In genomic region chr16:21263640-21264211, GRCh38 we compare ENCODE assay signal across 8 cellular contexts. TPM values are rescaled to one million over a fixed set of nuclear protein-coding genes. Genes with fewer than 3 reads are reported as not detected.
DNase-seq lines count a peak whose midpoint lies in the region; ATAC-seq and TF ChIP-seq lines count a peak whose summit lies in the region.

No MANE protein-coding gene starts in this region.

- TF ChIP-seq POLR2A in uterus (IDR thresholded peaks at IDR 0.05): no peak

- no peak overlapping the region for H3K4me3 Mint-ChIP-seq in endothelial cell (ENCODE audit: unreplicated experiment)
- no peak overlapping the region for H3K4me3 Mint-ChIP-seq in activated naive CD4-positive, alpha-beta T cell treated with anti-CD3 and anti-CD28 coated beads for 36 hours

- peak overlapping the region; percentile 59 for H3K27ac Mint-ChIP-seq in endothelial cell (ENCODE audit: unreplicated experiment)
- H3K27ac Mint-ChIP-seq in activated naive CD4-positive, alpha-beta T cell treated with anti-CD3 and anti-CD28 coated beads for 36 hours: no peak overlapping the region

- H3K4me1 ChIP-seq in uterus: no peaks in the 10 kb centered on the region

- H3K9me3 ChIP-seq in uterus: no peaks in the 10 kb centered on the region

- H3K27ac ChIP-seq in uterus: peak overlapping the region; percentile 21 to 37

- intact Hi-C loops in uterus (cut with DNase I; ENCODE audit: low total_unique reads): no loop called here
- intact Hi-C loops in activated naive CD4-positive, alpha-beta T cell treated with anti-CD3 and anti-CD28 coated beads for 36 hours (cut with micrococcal nuclease): no loop called here

- peak; percentile 76 for ATAC-seq in HG03378 (IDR thresholded peaks at IDR 0.05; ENCODE audit: unreplicated experiment)

- H3K27me3 ChIP-seq in uterus: no peaks in the 10 kb centered on the region

- peaks cover 10% of the 10 kb centered on the region for H3K4me1 Mint-ChIP-seq in endothelial cell (ENCODE audit: unreplicated experiment)
- no peaks in the 10 kb centered on the region for H3K4me1 Mint-ChIP-seq in activated naive CD4-positive, alpha-beta T cell treated with anti-CD3 and anti-CD28 coated beads for 36 hours (ENCODE audit: low read depth)

- H3K36me3 ChIP-seq in uterus: no peaks in the 10 kb centered on the region

- no peak for TF ChIP-seq CTCF in endothelial cell (IDR thresholded peaks at IDR 0.05; ENCODE audit: unreplicated experiment)
- TF ChIP-seq CTCF in uterus (IDR thresholded peaks at IDR 0.05): no peak

- H3K4me3 ChIP-seq in uterus: no peak overlapping the region

- peak; percentile 32 for DNase-seq in AG08396 (ENCODE audit: low spot score)
- DNase-seq in GM19238 (ENCODE audit: insufficient read length, low spot score): peak; percentile 71
- DNase-seq in endothelial cell (ENCODE audit: low spot score): no peak
- DNase-seq in uterus: no peak
- DNase-seq in inferior parietal cortex (ENCODE audit: extremely low spot score): no peak
- no peak for DNase-seq in effector CD8-positive, alpha-beta T cell (lab: John Stamatoyannopoulos, UW)
- no peak for DNase-seq in activated naive CD4-positive, alpha-beta T cell treated with anti-CD3 and anti-CD28 coated beads for 36 hours

- CTCF ChIA-PET in activated naive CD4-positive, alpha-beta T cell treated with anti-CD3 and anti-CD28 coated beads for 36 hours (lab: Charles Lee): no interaction called here

- H3K36me3 Mint-ChIP-seq in endothelial cell (ENCODE audit: low read depth, unreplicated experiment): no peaks in the 10 kb centered on the region
- no peaks in the 10 kb centered on the region for H3K36me3 Mint-ChIP-seq in activated naive CD4-positive, alpha-beta T cell treated with anti-CD3 and anti-CD28 coated beads for 36 hours (ENCODE audit: low read depth)

- H3K9me3 Mint-ChIP-seq in endothelial cell (ENCODE audit: unreplicated experiment): no peaks in the 10 kb centered on the region
- H3K9me3 Mint-ChIP-seq in activated naive CD4-positive, alpha-beta T cell treated with anti-CD3 and anti-CD28 coated beads for 36 hours: no peaks in the 10 kb centered on the region

- H3K27me3 Mint-ChIP-seq in endothelial cell (ENCODE audit: unreplicated experiment): no peaks in the 10 kb centered on the region
- no peaks in the 10 kb centered on the region for H3K27me3 Mint-ChIP-seq in activated naive CD4-positive, alpha-beta T cell treated with anti-CD3 and anti-CD28 coated beads for 36 hours (ENCODE audit: low read depth)

RNA-seq across cellular contexts. Expression of gene CRYM, which starts 14.4 kb away (rescaled TPM):
- total RNA-seq in endothelial cell (ENCODE audit: unreplicated experiment) (3.7 TPM), uterus (10 to 100 TPM in 1 of 4 donors, not detected in 3; 13.8 TPM)
- not detected for total RNA-seq in activated naive CD4-positive, alpha-beta T cell treated with anti-CD3 and anti-CD28 coated beads for 36 hours

RNA-seq across cellular contexts. Expression of gene ANKS4B, which starts 30.2 kb away (rescaled TPM):
- total RNA-seq in endothelial cell (ENCODE audit: unreplicated experiment): not detected
- total RNA-seq in uterus: not detected
- under 1 TPM in 1 of 2 experiments, not detected in 1; 0.05 TPM for total RNA-seq in activated naive CD4-positive, alpha-beta T cell treated with anti-CD3 and anti-CD28 coated beads for 36 hours

RNA-seq across cellular contexts. Expression of gene ZP2, which starts 52.4 kb away (rescaled TPM):
- 4.1 TPM for total RNA-seq in endothelial cell (ENCODE audit: unreplicated experiment)
- 1 to 10 TPM in 1 of 4 donors, not detected in 3; 3.4 TPM for total RNA-seq in uterus
- not detected for total RNA-seq in activated naive CD4-positive, alpha-beta T cell treated with anti-CD3 and anti-CD28 coated beads for 36 hours

Comparison
In these comparisons a context has a peak if more than half of its experiments do, and no peak if none do; other contexts are left out.
1. DNase-seq: peak in AG08396 (single experiment) and GM19238 (single experiment); none in endothelial cell (single experiment), uterus (0 of 2), inferior parietal cortex (single experiment), effector CD8-positive, alpha-beta T cell (single experiment) and activated naive CD4-positive, alpha-beta T cell treated with anti-CD3 and anti-CD28 coated beads for 36 hours (single experiment).